In the genomic region with DNA sequence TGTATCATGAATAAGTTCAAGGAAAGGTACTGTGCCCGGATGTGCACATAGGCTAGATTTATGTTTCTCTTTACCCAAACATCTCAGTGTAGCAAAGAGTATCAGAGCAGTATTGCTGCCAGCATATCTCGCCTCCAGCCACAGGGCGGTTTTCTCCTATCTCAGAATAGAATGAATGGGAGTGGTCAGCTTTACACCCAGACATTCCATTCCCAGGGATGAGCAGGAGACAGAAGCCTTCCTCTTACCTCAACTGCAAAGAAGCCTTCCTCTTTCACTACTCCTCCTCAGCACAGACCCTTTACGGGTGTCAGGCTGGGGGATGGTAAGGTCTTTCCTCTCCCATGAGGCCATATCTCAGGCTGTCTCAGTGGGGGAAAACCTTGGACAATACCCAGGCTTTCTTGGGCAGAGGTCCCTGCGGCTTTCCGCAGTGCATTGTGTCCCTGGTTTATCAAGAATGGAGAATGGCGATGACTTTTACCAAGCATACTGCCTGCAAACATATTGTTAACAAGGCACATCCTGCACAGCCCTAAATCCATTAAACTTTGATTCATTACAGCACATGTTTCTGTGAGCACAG, we compare ENCODE assay signal across 15 cellular contexts. TPM values are rescaled to one million over a fixed set of nuclear protein-coding genes. Genes with fewer than 3 reads are reported as not detected.
"Had no signal": no experiment of that assay in that cellular context is flagged by ENCODE, and none has a peak within 500 bp of the region (broad histone marks: within the 10 kb centered on the region; RNA-seq: fewer than 3 reads in every experiment).

No MANE protein-coding gene starts in this region.

RNA-seq across cellular contexts. Expression of a gene that starts 7.3 kb away (rescaled TPM):
- total RNA-seq: activated B cell treated with CpG ODN at 0.5 μM for 24 hours; activated CD8-positive, alpha-beta T cell treated with anti-CD3 and anti-CD28 coated beads for 36 hours; activated T-cell treated with anti-CD3 and anti-CD28 coated beads, Interleukin-2, amount 50 U/mL, for 4 hours; activated T-helper 17 cell treated with anti-CD3 and anti-CD28 coated beads, Interleukin-2, amount 50 U/mL, for 72 hours; fibroblast of lung; glomerular endothelial cell; heart right ventricle; natural killer cell; osteocyte; posterior vena cava; skeletal muscle tissue; T-helper 1 cell treated with Interleukin-12 subunit alpha and Interleukin-12 subunit beta and Interleukin-4 antibody, amounts not matched to agents 30 ng/mL and 1 ng/mL, for 36 hours; temporal lobe; transverse colon; uterus had no signal
- polyA plus RNA-seq: fibroblast of lung had no signal
